ENCODE assay signal across 25 cellular contexts in genomic region chr5:172028167-172028566, GRCh38.
"Had no signal": no experiment of that assay in that cellular context is flagged by ENCODE, and none has a peak within 500 bp of the region (broad histone marks: within the 10 kb centered on the region; RNA-seq: fewer than 3 reads in every experiment).

No MANE protein-coding gene starts in this region.

- H3K27me3 Mint-ChIP-seq: activated naive CD8-positive, alpha-beta T cell treated with anti-CD3 and anti-CD28 coated beads, Interleukin-2, amount 10 ng/mL, durations not matched to agents 7 days and 5 days had no signal

- H3K36me3 ChIP-seq: adrenal gland, SJSA1 had no signal

- FAIRE-seq: RCC 7860 had no signal

- H3K27me3 ChIP-seq: adrenal gland, SJSA1 had no signal

- H3K27ac ChIP-seq: adrenal gland, SJSA1 had no signal

- H3K4me1 Mint-ChIP-seq: activated naive CD8-positive, alpha-beta T cell treated with anti-CD3 and anti-CD28 coated beads, Interleukin-2, amount 10 ng/mL, durations not matched to agents 7 days and 5 days; WTC11 had no signal

- H3K4me3 Mint-ChIP-seq: activated CD8-positive, alpha-beta T cell treated with anti-CD3 and anti-CD28 coated beads, Interleukin-2, amount 10 ng/mL, durations not matched to agents 7 days and 5 days; activated naive CD8-positive, alpha-beta T cell treated with anti-CD3 and anti-CD28 coated beads, Interleukin-2, amount 10 ng/mL, durations not matched to agents 7 days and 5 days; T-helper 1 cell treated with Interleukin-12 subunit alpha and Interleukin-12 subunit beta and Interleukin-4 antibody, amounts not matched to agents 30 μg/mL and 1 μg/mL, for 36 hours; WTC11 had no signal

- H3K4me1 ChIP-seq: adrenal gland, SJSA1 had no signal

- H3K4me3 ChIP-seq: adrenal gland, SJSA1 had no signal

- H3K27ac Mint-ChIP-seq: activated CD8-positive, alpha-beta T cell treated with anti-CD3 and anti-CD28 coated beads, Interleukin-2, amount 10 ng/mL, durations not matched to agents 7 days and 5 days; activated naive CD8-positive, alpha-beta T cell treated with anti-CD3 and anti-CD28 coated beads, Interleukin-2, amount 10 ng/mL, durations not matched to agents 7 days and 5 days; T-helper 1 cell treated with Interleukin-12 subunit alpha and Interleukin-12 subunit beta and Interleukin-4 antibody, amounts not matched to agents 30 μg/mL and 1 μg/mL, for 36 hours; WTC11 had no signal

- DNase-seq: activated CD4-positive, alpha-beta T cell treated with anti-CD3 and anti-CD28 coated beads for 48 hours; activated CD4-positive, alpha-beta T cell treated with anti-CD3 and anti-CD28 coated beads, Interleukin-2, amount 50 U/mL, for 4 hours; activated CD4-positive, CD25-positive, alpha-beta regulatory T cell treated with anti-CD3 and anti-CD28 coated beads, Interleukin-2, amount 50 U/mL, for 72 hours; activated CD8-positive, alpha-beta memory T cell treated with anti-CD3 and anti-CD28 coated beads, Interleukin-2, amount 50 U/mL, for 48 hours; activated CD8-positive, alpha-beta T cell treated with anti-CD3 and anti-CD28 coated beads, Interleukin-2, amount 10 ng/mL, durations not matched to agents 7 days and 5 days; activated naive CD4-positive, alpha-beta T cell treated with anti-CD3 and anti-CD28 coated beads, Interleukin-2, amount 50 U/mL, for 16 hours; activated naive CD8-positive, alpha-beta T cell treated with anti-CD3 and anti-CD28 coated beads, Interleukin-2, amount 10 ng/mL, durations not matched to agents 7 days and 5 days; activated T-cell treated with anti-CD3 and anti-CD28 coated beads, Interleukin-2, amount 50 U/mL, for 1 hour; adrenal gland; anterior cingulate cortex; Kasumi-1; KBM-7; NCI-H1048; NCI-H146; NCI-H187 treated with DMSO at 0.1 percent for 48 hours; NCI-H446; NCI-H524; PC-3; SHP77; SW 1271 had no signal

- H3K9me3 ChIP-seq: adrenal gland had no signal

- ATAC-seq: activated CD8-positive, alpha-beta T cell treated with anti-CD3 and anti-CD28 coated beads, Interleukin-2, amount 10 ng/mL, durations not matched to agents 7 days and 5 days; PC-3; SK-N-SH treated with all-trans-retinoic acid at 6 μM for 48 hours; WTC11 had no signal
